In the genomic region with DNA sequence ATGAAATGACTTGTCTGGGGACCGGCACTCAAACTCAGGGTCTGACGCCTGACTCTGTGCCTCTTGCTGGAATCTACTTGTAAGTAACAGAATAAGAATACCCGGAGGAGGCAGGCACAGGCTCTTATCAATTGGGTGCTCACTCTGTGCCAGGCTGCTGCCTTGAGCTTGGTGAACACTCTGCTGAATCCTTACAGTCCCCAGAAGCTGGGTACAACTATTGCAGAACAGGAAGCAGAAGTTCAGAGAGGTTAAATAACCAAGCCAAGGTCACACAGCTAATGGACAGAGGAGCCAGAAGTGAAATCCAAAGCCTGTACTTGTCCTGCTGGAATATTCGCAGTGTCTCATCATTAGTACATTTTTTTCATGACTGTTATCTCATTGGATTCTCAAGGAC, we compare ENCODE assay signal across 17 cellular contexts.
"Had no signal": no experiment of that assay in that cellular context is flagged by ENCODE, and none has a peak within 500 bp of the region (broad histone marks: within the 10 kb centered on the region; RNA-seq: fewer than 3 reads in every experiment).

No MANE protein-coding gene starts in this region.

- H3K36me3 ChIP-seq: gastrocnemius medialis, thoracic aorta, vagina had no signal

- DNase-seq: activated CD4-positive, alpha-beta memory T cell treated with anti-CD3 and anti-CD28 coated beads, Interleukin-2, amount 10 ng/mL, durations not matched to agents 7 days and 5 days; activated effector memory CD4-positive, alpha-beta T cell treated with Interleukin-2 at 50 U/mL for 16 hours; activated naive CD4-positive, alpha-beta T cell treated with anti-CD3 and anti-CD28 coated beads for 36 hours; activated naive CD8-positive, alpha-beta T cell treated with anti-CD3 and anti-CD28 coated beads, Interleukin-2, amount 10 ng/mL, durations not matched to agents 7 days and 5 days; activated T-cell treated with anti-CD3 and anti-CD28 coated beads, Interleukin-2, amount 50 U/mL, for 72 hours; effector CD4-positive, alpha-beta T cell; erythroblast; gastrocnemius medialis; head of caudate nucleus; hypothalamus; mucosa of descending colon; retina; stimulated activated CD4-positive, alpha-beta T cell treated with anti-CD3 and anti-CD28 coated beads, Interleukin-4, amount 100 ng/mL, for 1 hour; stimulated activated naive CD4-positive, alpha-beta T cell; T-helper 9 cell had no signal

- ATAC-seq: activated T-cell treated with anti-CD3 and anti-CD28 coated beads, Interleukin-2, amount 50 U/mL, for 72 hours; gastrocnemius medialis; mucosa of descending colon had no signal

- H3K27ac ChIP-seq: gastrocnemius medialis, thoracic aorta, vagina had no signal

- H3K27me3 ChIP-seq: gastrocnemius medialis, vagina had no signal

- H3K9me3 ChIP-seq: gastrocnemius medialis, mucosa of descending colon, thoracic aorta, vagina had no signal

- H3K4me1 ChIP-seq: gastrocnemius medialis had no signal

- H3K4me3 ChIP-seq: gastrocnemius medialis, mucosa of descending colon, thoracic aorta, vagina had no signal
